ENCODE assay signal across 18 cellular contexts in the genomic region with DNA sequence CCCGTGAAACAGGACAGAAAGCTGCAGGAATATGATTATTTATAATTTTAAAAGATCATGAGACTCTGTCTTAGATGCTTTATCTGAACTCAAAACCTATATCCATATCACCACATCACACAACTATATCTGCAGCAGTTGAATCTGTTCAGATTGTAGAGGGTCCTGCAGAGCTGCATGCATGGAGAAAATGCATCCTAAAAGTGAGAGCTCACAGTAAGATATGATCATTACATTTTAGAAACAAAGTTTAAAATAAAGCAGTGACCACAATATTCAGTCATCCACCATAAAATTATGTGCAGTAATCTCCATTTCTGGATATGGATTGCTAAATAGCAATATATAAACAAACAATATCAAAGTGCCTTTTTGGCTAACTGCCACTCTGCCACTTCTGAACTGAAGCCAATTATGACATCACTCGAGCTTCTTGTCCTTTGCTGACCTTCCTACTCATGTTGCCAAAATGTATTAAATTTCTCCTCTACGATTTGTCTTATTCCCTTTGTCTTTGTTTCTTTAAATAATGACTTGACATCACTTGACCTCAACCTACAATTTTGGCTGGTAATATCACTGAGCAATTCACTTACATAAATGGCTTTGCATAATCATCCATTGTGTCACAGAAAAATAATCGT.
A peak's percentile ranks its signal among the peaks of the same experiment; 100 is the strongest.
DNase-seq lines count a peak whose midpoint lies in the region; ATAC-seq and TF ChIP-seq lines count a peak whose summit lies in the region.
"Had no signal": no experiment of that assay in that cellular context is flagged by ENCODE, and none has a peak within 500 bp of the region (broad histone marks: within the 10 kb centered on the region; RNA-seq: fewer than 3 reads in every experiment).

No MANE protein-coding gene starts in this region.

- intact Hi-C loops in posterior vena cava (cut with DNase I): no loop called here

- no peak for ATAC-seq in HG03095 (IDR thresholded peaks at IDR 0.05; ENCODE audit: unreplicated experiment)
- ATAC-seq: naive thymus-derived CD8-positive, alpha-beta T cell had no signal

- H2AFZ ChIP-seq in fibroblast of lung (ENCODE audit: low read length): no peak overlapping the region
- H2AFZ ChIP-seq: PC-9 had no signal

- H3K27ac ChIP-seq in HEK293 (ENCODE audit: extremely low read depth, low read depth, low read length): peak overlapping the region; percentile 42; the same call in 1 of the 2 replicates
- no peak overlapping the region for H3K27ac ChIP-seq in fibroblast of lung (ENCODE audit: insufficient read depth, low read length)
- H3K27ac ChIP-seq: coronary artery, epithelial cell of prostate, PC-9, skin epidermis, thyroid gland had no signal

- H3K9ac ChIP-seq in fibroblast of lung (ENCODE audit: insufficient read depth, low read length): no peak overlapping the region

- POLR2A ChIA-PET in HEK293 (lab: Yijun Ruan, JAX): no interaction called here

- no peaks in the 10 kb centered on the region for H4K20me1 ChIP-seq in fibroblast of lung (ENCODE audit: control insufficient read depth, extremely low read depth, insufficient read depth, low read length)

- H3K4me3 ChIP-seq in HEK293 (ENCODE audit: low read depth, low read length): no peak overlapping the region
- no peak overlapping the region for H3K4me3 ChIP-seq in fibroblast of lung (replicated peaks in 1 of 4; ENCODE audit: control extremely low read depth in 1 of 4, insufficient read depth in 1 of 4, low read depth in 3 of 4, low read length in 4 of 4)
- H3K4me3 ChIP-seq: coronary artery, PC-9, skin epidermis, thyroid gland had no signal

- no peaks in the 10 kb centered on the region for H3K9me3 ChIP-seq in HEK293 (ENCODE audit: control insufficient read depth, insufficient read depth, low read depth, low read length)
- no peaks in the 10 kb centered on the region for H3K9me3 ChIP-seq in fibroblast of lung (ENCODE audit: control insufficient read depth, insufficient read depth, low read depth, low read length)
- H3K9me3 ChIP-seq: thyroid gland had no signal

- CTCF ChIA-PET in HEK293 (lab: Yijun Ruan, JAX): interaction anchor here (0.6 to 0.9 kb wide), 4 partner anchors 9 to 326 kb away, joined by 3 read pairs; no protein-coding TSS in a partner anchor

- peaks cover 17% of the 10 kb centered on the region for H3K4me1 ChIP-seq in HEK293 (ENCODE audit: control insufficient read depth, insufficient read depth, low read length)
- no peaks in the 10 kb centered on the region for H3K4me1 ChIP-seq in fibroblast of lung (ENCODE audit: control insufficient read depth, extremely low read depth, insufficient read depth, low read length)
- H3K4me1 ChIP-seq: thyroid gland had no signal

- no peak overlapping the region for H3K4me2 ChIP-seq in fibroblast of lung (ENCODE audit: extremely low read depth, insufficient read depth, low read length)
- H3K4me2 ChIP-seq: PC-9 had no signal

- H3K27me3 ChIP-seq in fibroblast of lung (ENCODE audit: control insufficient read depth, insufficient read depth, low read length): no peaks in the 10 kb centered on the region
- H3K27me3 ChIP-seq: thyroid gland had no signal

- DNase-seq in NCI-H128 (lab: John Stamatoyannopoulos, UW; ENCODE audit: unreplicated experiment) (peak; percentile 54), NCI-H69 (lab: John Stamatoyannopoulos, UW) (peak; percentile 94), fibroblast of lung (ENCODE audit: low read depth in 2 of 2) (peak; percentile 6 to 88), anterior cingulate cortex (lab: John Stamatoyannopoulos, UW) (no peak), posterior vena cava (ENCODE audit: low spot score) (no peak)
- DNase-seq: activated CD4-positive, alpha-beta T cell treated with anti-CD3 and anti-CD28 coated beads for 4 hours; glutamatergic neuron; KG1; naive thymus-derived CD8-positive, alpha-beta T cell; NCI-H1694 treated with DMSO at 0.1 percent for 48 hours; PC-9; posterior cingulate gyrus; thyroid gland had no signal

- no peak for TF ChIP-seq CTCF in HEK293 (tag by site-specific recombination; IDR thresholded peaks at IDR 0.05)
- TF ChIP-seq CTCF in fibroblast of lung (conservative IDR thresholded peaks at IDR 0.05 in 1 of 2, IDR thresholded peaks at IDR 0.05 in 1 of 2; ENCODE audit: low read depth in 1 of 2, low read length in 2 of 2): no peak

- H3K79me2 ChIP-seq in fibroblast of lung (ENCODE audit: control insufficient read depth, insufficient read depth, low read length): no peaks in the 10 kb centered on the region

- H3K36me3 ChIP-seq in HEK293 (ENCODE audit: control insufficient read depth in 2 of 2, insufficient read depth in 1 of 2, low read length in 2 of 2): no peaks in the 10 kb centered on the region
- no peaks in the 10 kb centered on the region for H3K36me3 ChIP-seq in fibroblast of lung (ENCODE audit: control insufficient read depth, insufficient read depth, low read length)
- H3K36me3 ChIP-seq: thyroid gland had no signal

TF ChIP-seq in HEK293, 187 proteins besides CTCF, POLR2A, EP300 and RAD21 (continues in another document):
- TF ChIP-seq ZNF324 (tag by site-specific recombination; IDR thresholded peaks at IDR 0.05): 0 out of 2 replicates have a peak, but pooled peaks have one; percentile 67
- TF ChIP-seq ZNF677 (tag by site-specific recombination; IDR thresholded peaks at IDR 0.05): no peak
- TF ChIP-seq, protein P1, sequence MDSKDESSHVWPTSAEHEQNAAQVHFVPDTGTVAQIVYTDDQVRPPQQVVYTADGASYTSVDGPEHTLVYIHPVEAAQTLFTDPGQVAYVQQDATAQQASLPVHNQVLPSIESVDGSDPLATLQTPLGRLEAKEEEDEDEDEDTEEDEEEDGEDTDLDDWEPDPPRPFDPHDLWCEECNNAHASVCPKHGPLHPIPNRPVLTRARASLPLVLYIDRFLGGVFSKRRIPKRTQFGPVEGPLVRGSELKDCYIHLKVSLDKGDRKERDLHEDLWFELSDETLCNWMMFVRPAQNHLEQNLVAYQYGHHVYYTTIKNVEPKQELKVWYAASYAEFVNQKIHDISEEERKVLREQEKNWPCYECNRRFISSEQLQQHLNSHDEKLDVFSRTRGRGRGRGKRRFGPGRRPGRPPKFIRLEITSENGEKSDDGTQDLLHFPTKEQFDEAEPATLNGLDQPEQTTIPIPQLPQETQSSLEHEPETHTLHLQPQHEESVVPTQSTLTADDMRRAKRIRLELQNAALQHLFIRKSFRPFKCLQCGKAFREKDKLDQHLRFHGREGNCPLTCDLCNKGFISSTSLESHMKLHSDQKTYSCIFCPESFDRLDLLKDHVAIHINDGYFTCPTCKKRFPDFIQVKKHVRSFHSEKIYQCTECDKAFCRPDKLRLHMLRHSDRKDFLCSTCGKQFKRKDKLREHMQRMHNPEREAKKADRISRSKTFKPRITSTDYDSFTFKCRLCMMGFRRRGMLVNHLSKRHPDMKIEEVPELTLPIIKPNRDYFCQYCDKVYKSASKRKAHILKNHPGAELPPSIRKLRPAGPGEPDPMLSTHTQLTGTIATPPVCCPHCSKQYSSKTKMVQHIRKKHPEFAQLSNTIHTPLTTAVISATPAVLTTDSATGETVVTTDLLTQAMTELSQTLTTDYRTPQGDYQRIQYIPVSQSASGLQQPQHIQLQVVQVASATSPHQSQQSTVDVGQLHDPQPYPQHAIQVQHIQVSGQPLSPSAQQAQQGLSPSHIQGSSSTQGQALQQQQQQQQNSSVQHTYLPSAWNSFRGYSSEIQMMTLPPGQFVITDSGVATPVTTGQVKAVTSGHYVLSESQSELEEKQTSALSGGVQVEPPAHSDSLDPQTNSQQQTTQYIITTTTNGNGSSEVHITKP (tag by site-specific recombination; IDR thresholded peaks at IDR 0.05): 0 out of 2 replicates have a peak, but pooled peaks have one; percentile 16
- TF ChIP-seq ZSCAN23 (tag by site-specific recombination; IDR thresholded peaks at IDR 0.05): peak; percentile 95
- TF ChIP-seq ZNF394 (tag by site-specific recombination; IDR thresholded peaks at IDR 0.05; ENCODE audit: borderline replicate concordance): peak; percentile 75; the same call in 1 of the 2 replicates
- TF ChIP-seq GLIS1 (tag by site-specific recombination; IDR thresholded peaks at IDR 0.05): no peak
- TF ChIP-seq ZNF785 (tag by site-specific recombination; IDR thresholded peaks at IDR 0.05): no peak
- TF ChIP-seq, protein P2, sequence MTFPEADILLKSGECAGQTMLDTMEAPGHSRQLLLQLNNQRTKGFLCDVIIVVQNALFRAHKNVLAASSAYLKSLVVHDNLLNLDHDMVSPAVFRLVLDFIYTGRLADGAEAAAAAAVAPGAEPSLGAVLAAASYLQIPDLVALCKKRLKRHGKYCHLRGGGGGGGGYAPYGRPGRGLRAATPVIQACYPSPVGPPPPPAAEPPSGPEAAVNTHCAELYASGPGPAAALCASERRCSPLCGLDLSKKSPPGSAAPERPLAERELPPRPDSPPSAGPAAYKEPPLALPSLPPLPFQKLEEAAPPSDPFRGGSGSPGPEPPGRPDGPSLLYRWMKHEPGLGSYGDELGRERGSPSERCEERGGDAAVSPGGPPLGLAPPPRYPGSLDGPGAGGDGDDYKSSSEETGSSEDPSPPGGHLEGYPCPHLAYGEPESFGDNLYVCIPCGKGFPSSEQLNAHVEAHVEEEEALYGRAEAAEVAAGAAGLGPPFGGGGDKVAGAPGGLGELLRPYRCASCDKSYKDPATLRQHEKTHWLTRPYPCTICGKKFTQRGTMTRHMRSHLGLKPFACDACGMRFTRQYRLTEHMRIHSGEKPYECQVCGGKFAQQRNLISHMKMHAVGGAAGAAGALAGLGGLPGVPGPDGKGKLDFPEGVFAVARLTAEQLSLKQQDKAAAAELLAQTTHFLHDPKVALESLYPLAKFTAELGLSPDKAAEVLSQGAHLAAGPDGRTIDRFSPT (tag by site-specific recombination; IDR thresholded peaks at IDR 0.05): peak; percentile 77
- no peak for TF ChIP-seq ZNF404 (tag by site-specific recombination; IDR thresholded peaks at IDR 0.05)

Comparison
In these comparisons a context has a peak if more than half of its experiments do, and no peak if none do; other contexts are left out.
1. DNase-seq: peak in NCI-H128 (single experiment), NCI-H69 (single experiment) and fibroblast of lung (2 of 2); none in anterior cingulate cortex (0 of 58) and posterior vena cava (single experiment).